ENCODE assay signal across 18 cellular contexts in genomic region chr9:113585555-113585954, GRCh38.
A peak's percentile ranks its signal among the peaks of the same experiment; 100 is the strongest.
DNase-seq lines count a peak whose midpoint lies in the region; ATAC-seq and TF ChIP-seq lines count a peak whose summit lies in the region.
"Had no signal": no experiment of that assay in that cellular context is flagged by ENCODE, and none has a peak within 500 bp of the region (broad histone marks: within the 10 kb centered on the region; RNA-seq: fewer than 3 reads in every experiment).

No MANE protein-coding gene starts in this region.

- no peaks in the 10 kb centered on the region for H3K9me3 Mint-ChIP-seq in activated naive CD8-positive, alpha-beta T cell (ENCODE audit: low read depth)
- H3K9me3 Mint-ChIP-seq: activated B cell treated with CpG ODN at 0.5 μM for 24 hours had no signal

- H3K27me3 ChIP-seq in cardiac muscle cell (no peaks in the 10 kb centered on the region), right cardiac atrium (ENCODE audit: control insufficient read depth, insufficient read depth) (no peaks in the 10 kb centered on the region), tibial artery (no peaks in the 10 kb centered on the region)
- H3K27me3 ChIP-seq: body of pancreas had no signal

- H3K4me3 ChIP-seq in cardiac muscle cell (no peak overlapping the region), right cardiac atrium (ENCODE audit: low read length) (no peak overlapping the region), tibial artery (no peak overlapping the region)
- H3K4me3 ChIP-seq: body of pancreas, HAP-1 had no signal

- TF ChIP-seq CTCF in cardiac muscle cell (IDR thresholded peaks at IDR 0.05; ENCODE audit: low read depth, low read length) (no peak), tibial artery (IDR thresholded peaks at IDR 0.05) (no peak)

- WGBS in right cardiac atrium = 90% methylated on average over 2 of the region's 2 CpGs

- H3K4me1 ChIP-seq in cardiac muscle cell (ENCODE audit: low read depth) (peaks cover 13% of the 10 kb centered on the region), right cardiac atrium (ENCODE audit: control insufficient read depth, insufficient read depth, low read length) (peaks cover 28% of the 10 kb centered on the region), tibial artery (peaks cover 9 to 83% (median 69%) of the 10 kb centered on the region in 4 donors)
- H3K4me1 ChIP-seq: HAP-1 had no signal

- ATAC-seq in left cardiac atrium (no peak), right cardiac atrium (no peak), HG02884 (IDR thresholded peaks at IDR 0.05; ENCODE audit: unreplicated experiment) (no peak)
- ATAC-seq: body of pancreas, SK-N-SH treated with all-trans-retinoic acid at 6 μM for 48 hours had no signal

- peaks cover 66% of the 10 kb centered on the region for H3K4me1 Mint-ChIP-seq in activated naive CD8-positive, alpha-beta T cell (ENCODE audit: low read depth)

- H3K36me3 ChIP-seq in cardiac muscle cell (peaks cover 9% of the 10 kb centered on the region), tibial artery (peaks cover 35 to 38% (median 36%) of the 10 kb centered on the region in 3 donors)
- H3K36me3 ChIP-seq: HAP-1 had no signal

- H3K27ac ChIP-seq in cardiac muscle cell = peak overlapping the region; percentile 50
- H3K27ac ChIP-seq in right cardiac atrium (ENCODE audit: low read length) = peak overlapping the region; percentile 22
- peak overlapping the region; percentile 78 to 92 for H3K27ac ChIP-seq in tibial artery

- H3K4me3 Mint-ChIP-seq in activated naive CD8-positive, alpha-beta T cell = no peak overlapping the region
- H3K4me3 Mint-ChIP-seq: activated B cell treated with CpG ODN at 0.5 μM for 24 hours had no signal

- H3K27ac Mint-ChIP-seq in activated naive CD8-positive, alpha-beta T cell = peak overlapping the region; percentile 67
- H3K27ac Mint-ChIP-seq: activated B cell treated with CpG ODN at 0.5 μM for 24 hours had no signal

- intact Hi-C loops in left cardiac atrium (cut with DNase I) = loop anchor here (5.0 kb wide), 2 partner anchors 78 to 138 kb away; no protein-coding TSS in a partner anchor
- intact Hi-C loops in right cardiac atrium (cut with DNase I) = loop anchor here in 3 of 4 donors (5.0 to 10.0 kb wide), 2 partner anchors 61 to 138 kb away; no protein-coding TSS in a partner anchor
- intact Hi-C loops in tibial artery (cut with DNase I; ENCODE audit: low total_unique reads) = loop anchor here (5.0 kb wide), 1 partner anchor 183 kb away; the partner anchor contains the start of gene ALAD

- no peak for DNase-seq in cardiac muscle cell (ENCODE audit: low read depth in 1 of 2, low spot score in 1 of 2)
- no peak for DNase-seq in left cardiac atrium
- DNase-seq in right cardiac atrium = no peak
- DNase-seq in tibial artery = no peak
- no peak for DNase-seq in 8988T
- no peak for DNase-seq in NCI-H1417 (lab: John Stamatoyannopoulos, UW)
- DNase-seq: activated B cell treated with CpG ODN at 0.5 μM for 24 hours; activated T-cell treated with anti-CD3 and anti-CD28 coated beads, Interleukin-2, amount 50 U/mL, for 48 hours; body of pancreas; KG1; mesendoderm; NCI-H1436 treated with DMSO at 0.1 percent for 48 hours; NCI-H446; stimulated activated naive CD4-positive, alpha-beta T cell treated with Interleukin-2 at 50 U/mL for 16 hours had no signal

- H3K27me3 Mint-ChIP-seq in activated naive CD8-positive, alpha-beta T cell = no peaks in the 10 kb centered on the region
- H3K27me3 Mint-ChIP-seq: activated B cell treated with CpG ODN at 0.5 μM for 24 hours had no signal

- H3K9me3 ChIP-seq in cardiac muscle cell (ENCODE audit: low read depth) (no peaks in the 10 kb centered on the region), right cardiac atrium (ENCODE audit: control insufficient read depth, low read length) (no peaks in the 10 kb centered on the region), tibial artery (no peaks in the 10 kb centered on the region)
- H3K9me3 ChIP-seq: body of pancreas, HAP-1 had no signal

- no peaks in the 10 kb centered on the region for H3K36me3 Mint-ChIP-seq in activated naive CD8-positive, alpha-beta T cell

Comparison
In these comparisons a context has a peak if more than half of its experiments do, and no peak if none do; other contexts are left out.
1. H3K27ac ChIP-seq: peak in every context shown above with its lines; median percentile 85 in tibial artery; 50 in cardiac muscle cell; 22 in right cardiac atrium.